10 cellular contexts compared by ENCODE assay signal in the genomic region with DNA sequence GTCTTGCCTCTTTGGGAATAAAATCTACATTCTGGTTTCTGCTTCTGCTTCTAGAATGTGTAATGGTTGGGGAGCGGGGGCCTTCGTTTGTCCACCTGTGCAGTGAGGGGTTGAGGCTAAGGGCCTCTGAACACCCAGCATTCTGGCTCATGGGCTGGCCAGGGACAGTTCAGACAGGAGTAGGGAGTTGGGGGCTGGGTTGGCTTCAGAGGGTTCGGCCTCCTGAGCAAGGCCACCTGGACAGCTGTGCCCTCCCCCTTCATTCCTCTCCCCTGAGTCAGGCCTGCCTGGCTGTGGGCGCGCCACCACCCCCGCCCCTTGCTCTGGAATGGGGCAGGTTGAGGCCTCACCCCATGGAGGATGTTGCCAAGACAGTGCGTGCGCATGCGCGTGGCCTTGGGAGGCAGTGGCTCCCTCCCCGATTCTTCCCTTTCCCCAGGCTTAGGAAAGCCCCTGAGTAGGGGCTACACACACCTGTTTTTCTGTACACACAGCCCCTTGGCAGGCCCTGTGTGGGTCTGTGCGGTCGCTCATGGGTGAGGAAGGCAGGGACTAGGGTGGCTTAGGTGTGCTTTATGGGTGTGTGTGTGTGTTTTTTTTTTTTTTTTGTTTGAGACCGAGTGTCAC. TPM values are rescaled to one million over a fixed set of nuclear protein-coding genes. Genes with fewer than 3 reads are reported as not detected.
DNase-seq lines count a peak whose midpoint lies in the region; ATAC-seq and TF ChIP-seq lines count a peak whose summit lies in the region.
"Had no signal": no experiment of that assay in that cellular context is flagged by ENCODE, and none has a peak within 500 bp of the region (broad histone marks: within the 10 kb centered on the region; RNA-seq: fewer than 3 reads in every experiment).

No MANE protein-coding gene starts in this region.

- H3K4me2 ChIP-seq in neural progenitor cell: peak overlapping the region; percentile 50

- peaks cover 0 to 4% (median 0%) of the 10 kb centered on the region in 4 donors for H3K36me3 ChIP-seq in esophagus muscularis mucosa
- no peaks in the 10 kb centered on the region for H3K36me3 ChIP-seq in neural progenitor cell

- TF ChIP-seq POLR2A in esophagus muscularis mucosa (IDR thresholded peaks at IDR 0.05; ENCODE audit: low read depth): no peak

- no peak overlapping the region for H3K9ac ChIP-seq in neural progenitor cell

- no TSS peak for BruUV-seq in Calu3 (replicated peaks; lab: Mats Ljungman, UMichigan)

- H3K36me3 Mint-ChIP-seq in Calu3 (ENCODE audit: insufficient read depth, unreplicated experiment): peaks cover 70% of the 10 kb centered on the region
- H3K36me3 Mint-ChIP-seq in neural progenitor cell: peaks cover 11% of the 10 kb centered on the region

- H3K27ac ChIP-seq in esophagus muscularis mucosa (replicated peaks in 1 of 4) (peak overlapping the region; percentile 68 to 84 (median 76)), neural progenitor cell (no peak overlapping the region)
- H3K27ac ChIP-seq: HL-60 had no signal

- peak overlapping the region; percentile 99 for H3K27ac Mint-ChIP-seq in Calu3 (ENCODE audit: unreplicated experiment)
- peak overlapping the region; percentile 91 for H3K27ac Mint-ChIP-seq in neural progenitor cell

- H3K9me3 ChIP-seq in esophagus muscularis mucosa: no peaks in the 10 kb centered on the region
- H3K9me3 ChIP-seq in neural progenitor cell (ENCODE audit: low read depth): no peaks in the 10 kb centered on the region

- H3K4me1 Mint-ChIP-seq in Calu3 (ENCODE audit: low read depth, unreplicated experiment) (peaks cover 83% of the 10 kb centered on the region), neural progenitor cell (peaks cover 59% of the 10 kb centered on the region)

- DNase-seq in Calu3 (peak; percentile 99), NCI-H2196 treated with DMSO at 0.1 percent for 48 hours (lab: John Stamatoyannopoulos, UW; ENCODE audit: unreplicated experiment) (peak; percentile 21), esophagus muscularis mucosa (ENCODE audit: extremely low spot score) (no peak), neural progenitor cell (ENCODE audit: low spot score) (peak; percentile 86), GM20000 (ENCODE audit: low spot score) (no peak)
- DNase-seq in activated CD8-positive, alpha-beta memory T cell treated with anti-CD3 and anti-CD28 coated beads for 24 hours: no peak
- DNase-seq in activated CD8-positive, alpha-beta memory T cell treated with anti-CD3 and anti-CD28 coated beads, Interleukin-2, amount 50 U/mL, for 48 hours: no peak

- H3K4me3 ChIP-seq in esophagus muscularis mucosa: no peak overlapping the region
- no peak overlapping the region for H3K4me3 ChIP-seq in neural progenitor cell

- peaks cover 40% of the 10 kb centered on the region for H3F3A ChIP-seq in neural progenitor cell (ENCODE audit: low read depth)

- intact Hi-C loops in Calu3 (cut with micrococcal nuclease; ENCODE audit: unreplicated experiment): no loop called here
- intact Hi-C loops in esophagus muscularis mucosa (cut with DNase I): no loop called here

- H3K4me1 ChIP-seq in esophagus muscularis mucosa (peaks cover 16 to 73% (median 64%) of the 10 kb centered on the region in 4 donors), neural progenitor cell (peaks cover 41% of the 10 kb centered on the region)

- WGBS in esophagus muscularis mucosa: 62% methylated on average over 13 of the region's 14 CpGs

- TF ChIP-seq EP300 in esophagus muscularis mucosa (IDR thresholded peaks at IDR 0.05): no peak

- no peak for ATAC-seq in GM18907 (IDR thresholded peaks at IDR 0.05; ENCODE audit: unreplicated experiment)

- TF ChIP-seq CTCF in Calu3 (IDR thresholded peaks at IDR 0.05; ENCODE audit: unreplicated experiment) (no peak), esophagus muscularis mucosa (IDR thresholded peaks at IDR 0.05) (no peak), neural progenitor cell (IDR thresholded peaks at IDR 0.05) (no peak), GM20000 (IDR thresholded peaks at IDR 0.05; ENCODE audit: extremely low read depth, missing control alignments) (no peak)

- peaks cover 93% of the 10 kb centered on the region for H4K20me1 ChIP-seq in neural progenitor cell (ENCODE audit: low read depth)

- no peak overlapping the region for H2AFZ ChIP-seq in neural progenitor cell (replicated peaks)

- no peaks in the 10 kb centered on the region for H3K27me3 Mint-ChIP-seq in Calu3 (ENCODE audit: unreplicated experiment)
- peaks cover 4% of the 10 kb centered on the region for H3K27me3 Mint-ChIP-seq in neural progenitor cell (ENCODE audit: insufficient read depth, low read depth)

- CTCF ChIA-PET in Calu3 (lab: Charles Lee): interaction anchor here (0.7 to 4.5 kb wide), 4 partner anchors 9 to 48 kb away, joined by 3 to 33 read pairs (median 4); no protein-coding TSS in a partner anchor

- H3K27me3 ChIP-seq in esophagus muscularis mucosa (no peaks in the 10 kb centered on the region), neural progenitor cell (no peaks in the 10 kb centered on the region)

- peak overlapping the region; percentile 68 for H3K4me3 Mint-ChIP-seq in Calu3 (ENCODE audit: low read depth, unreplicated experiment)
- no peak overlapping the region for H3K4me3 Mint-ChIP-seq in neural progenitor cell

- H3K9me3 Mint-ChIP-seq in Calu3 (ENCODE audit: low read depth, unreplicated experiment): no peaks in the 10 kb centered on the region
- H3K9me3 Mint-ChIP-seq in neural progenitor cell: no peaks in the 10 kb centered on the region

- H3K79me2 ChIP-seq in neural progenitor cell (ENCODE audit: low read depth): peaks cover 82% of the 10 kb centered on the region

RNA-seq across cellular contexts. Expression of gene YARS1, which starts 57.0 kb away (rescaled TPM):
- 186 and 188 TPM in 2 replicates for total RNA-seq in Calu3 (2022)
- 10 to 100 TPM; 34.1 to 55.7 (median 38.8) TPM for total RNA-seq in esophagus muscularis mucosa
- total RNA-seq in neural progenitor cell (ENCODE audit: low replicate concordance): 38.2 and 61.5 TPM in 2 replicates

RNA-seq across cellular contexts. Expression of gene S100PBP, which starts 57.3 kb away (rescaled TPM):
- total RNA-seq in Calu3 (2022): 57.4 and 61.1 TPM in 2 replicates
- 10 to 100 TPM; 14.9 to 24.1 (median 18.6) TPM for total RNA-seq in esophagus muscularis mucosa
- total RNA-seq in neural progenitor cell (ENCODE audit: low replicate concordance): 72.9 and 107 TPM in 2 replicates

RNA-seq across cellular contexts. Expression of gene SYNC, which starts 57.5 kb away (rescaled TPM):
- total RNA-seq in Calu3 (2022) (0.19 and 0.51 TPM in 2 replicates), esophagus muscularis mucosa (100 to 1,000 TPM; 111 to 201 (median 153) TPM), neural progenitor cell (ENCODE audit: low replicate concordance) (not detected in 2 replicates)
- total RNA-seq: T-helper 2 cell treated with Interferon-gamma antibody and Interleukin-4, amounts not matched to agents 100 ng/mL and 5 ng/mL, for 36 hours had no signal

Comparison
In these comparisons a context has a peak if more than half of its experiments do, and no peak if none do; other contexts are left out.
1. DNase-seq: peak in Calu3 (single experiment), NCI-H2196 treated with DMSO at 0.1 percent for 48 hours (single experiment) and neural progenitor cell (single experiment); none in esophagus muscularis mucosa (single experiment), activated CD8-positive, alpha-beta memory T cell treated with anti-CD3 and anti-CD28 coated beads for 24 hours (single experiment), GM20000 (single experiment) and activated CD8-positive, alpha-beta memory T cell treated with anti-CD3 and anti-CD28 coated beads, Interleukin-2, amount 50 U/mL, for 48 hours (single experiment).
2. RNA of gene SYNC, which starts 57.5 kb away (total RNA-seq): 111 to 201 TPM in esophagus muscularis mucosa; 0.19 to 0.51 TPM in Calu3 and not detected in neural progenitor cell; every median in the first group is over 10 times any median in the second.